Comparison of ENCODE assay signal across 9 cellular contexts in the genomic region with DNA sequence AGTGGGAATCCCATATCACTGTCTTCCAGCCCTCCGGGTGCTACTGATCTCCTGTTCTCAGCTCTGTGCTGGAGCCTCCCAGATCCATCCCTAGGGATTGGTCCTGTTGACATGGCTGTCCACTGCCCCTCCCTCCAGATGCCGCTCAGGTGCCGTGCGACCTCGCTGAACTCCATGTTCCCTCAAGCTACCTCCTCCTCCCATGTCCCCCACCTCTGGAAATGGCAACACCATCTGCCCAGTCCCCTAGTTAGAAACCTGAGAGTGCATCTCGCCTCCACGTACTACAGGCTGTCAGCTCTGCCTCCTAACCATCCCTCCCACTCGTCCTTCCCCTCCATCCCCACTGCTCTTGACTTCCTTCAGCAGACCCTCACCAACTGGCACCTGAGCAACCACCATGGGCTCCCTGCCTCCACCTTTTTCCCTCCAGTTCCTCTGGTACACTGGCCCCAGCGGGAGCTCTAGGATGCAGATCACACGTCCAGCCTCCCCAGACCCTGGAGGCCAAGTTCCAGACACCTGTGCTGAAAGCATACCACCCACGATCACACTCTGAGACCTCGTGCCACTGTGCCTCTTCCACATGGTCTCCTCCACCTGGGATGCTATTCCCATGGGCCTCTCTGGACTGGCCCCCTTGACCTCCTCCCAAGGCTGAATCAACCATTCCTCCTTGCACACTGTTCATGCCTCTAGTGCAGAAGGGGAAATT.
"Had no signal": no experiment of that assay in that cellular context is flagged by ENCODE, and none has a peak within 500 bp of the region (broad histone marks: within the 10 kb centered on the region; RNA-seq: fewer than 3 reads in every experiment).

No MANE protein-coding gene starts in this region.

- H3K9me3 ChIP-seq: gastroesophageal sphincter, ovary had no signal

- H3K27me3 ChIP-seq: gastroesophageal sphincter, hepatocyte, ovary had no signal

- DNase-seq: activated CD4-positive, alpha-beta memory T cell treated with anti-CD3 and anti-CD28 coated beads for 36 hours; activated CD8-positive, alpha-beta memory T cell treated with anti-CD3 and anti-CD28 coated beads, Interleukin-2, amount 50 U/mL, for 4 hours; activated naive CD4-positive, alpha-beta T cell; effector memory CD8-positive, alpha-beta T cell; stimulated activated CD4-positive, alpha-beta T cell treated with anti-CD3 and anti-CD28 coated beads, Interleukin-4, amount 100 ng/mL, for 4 hours had no signal

- H3K27ac ChIP-seq: gastroesophageal sphincter, hepatocyte, ovary had no signal

- H3K4me3 ChIP-seq: gastroesophageal sphincter, hepatocyte, ovary had no signal

- ATAC-seq: activated CD4-positive, CD25-positive, alpha-beta regulatory T cell treated with anti-CD3 and anti-CD28 coated beads, Interleukin-2, amount 50 U/mL, for 24 hours; effector memory CD8-positive, alpha-beta T cell; gastroesophageal sphincter had no signal

- H3K36me3 ChIP-seq: ovary had no signal
